ENCODE assay signal across 8 cellular contexts in the genomic region with DNA sequence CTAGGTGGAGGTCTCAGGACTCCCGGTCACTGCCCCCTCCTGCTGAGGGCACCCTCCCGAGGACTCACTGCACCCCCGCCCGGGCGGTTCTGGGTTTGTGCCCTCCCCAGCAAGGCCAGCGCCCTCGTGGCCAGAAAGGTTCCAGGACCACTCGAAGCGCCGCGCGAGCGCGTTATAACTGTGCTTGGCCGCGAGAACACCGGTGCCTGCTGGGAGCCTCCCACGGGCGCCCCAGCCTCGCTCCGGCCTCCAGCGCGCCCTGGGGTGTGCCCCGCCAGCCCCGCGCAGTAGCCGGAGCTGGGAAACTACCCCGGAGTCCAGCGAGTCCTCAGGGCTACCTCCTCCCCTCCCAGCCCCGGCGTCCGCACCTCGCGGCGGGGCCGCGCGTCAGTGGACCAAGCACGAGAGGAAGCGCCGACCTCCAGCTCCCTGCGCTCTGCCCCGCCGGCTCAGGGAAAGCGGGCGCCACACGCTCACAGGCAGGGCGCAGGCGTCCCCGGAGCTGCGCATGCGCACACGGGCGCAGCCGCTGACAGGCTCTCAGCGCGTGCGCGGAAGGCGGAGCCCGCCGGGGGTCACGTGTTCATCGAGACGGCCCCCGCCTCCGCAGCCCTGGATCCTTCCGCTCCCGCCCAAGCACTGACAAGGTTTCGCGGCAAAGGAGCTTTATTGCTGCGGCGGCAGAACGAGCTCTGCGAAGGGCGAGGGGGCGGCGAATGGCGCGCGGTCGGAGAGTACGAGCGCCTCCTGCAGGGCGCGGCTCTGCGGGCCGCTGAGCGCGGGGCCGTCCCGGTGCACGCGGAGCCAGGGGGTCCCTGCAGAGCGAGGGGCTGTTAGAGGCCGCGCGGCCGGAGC. TPM values are rescaled to one million over a fixed set of nuclear protein-coding genes. Genes with fewer than 3 reads are reported as not detected.
DNase-seq lines count a peak whose midpoint lies in the region; ATAC-seq, FAIRE-seq and TF ChIP-seq lines count a peak whose summit lies in the region.

Gene SCO2, minus strand, starts transcription at position 495 of the 855 bp plus-strand sequence. CDS start 1,187 bp downstream, outside the sequence.

- H3K4me1 ChIP-seq in BLaER1 = peaks cover 45% of the 10 kb centered on the region
- peaks cover 0 to 25% (median 12%) of the 10 kb centered on the region in 4 donors for H3K4me1 ChIP-seq in right lobe of liver

- WGBS in right lobe of liver (ENCODE audit: insufficient coverage, low coverage, low lambda C conversion rate, missing lambda C conversion rate) = 0% methylated on average over 15 of the region's 99 CpGs

- H3K4me2 ChIP-seq in BLaER1 = peak within 1 kb of the TSS; percentile 94

- peak; percentile 90 for DNase-seq in GM19239 (ENCODE audit: insufficient read length, low spot score)
- DNase-seq in NCI-H69 (lab: John Stamatoyannopoulos, UW) = peak; percentile 99
- DNase-seq in activated CD4-positive, alpha-beta T cell treated with anti-CD3 and anti-CD28 coated beads, Interleukin-2, amount 50 U/mL, for 24 hours (ENCODE audit: low read depth in 1 of 2, low spot score in 1 of 2) = peak; percentile 95 to 96
- DNase-seq in dermis blood vessel endothelial cell = peak; percentile 98
- peak; percentile 97 for DNase-seq in right lobe of liver
- peak; percentile 98 for DNase-seq in stimulated activated CD4-positive, alpha-beta T cell treated with anti-CD3 and anti-CD28 coated beads, Interleukin-4, amount 100 ng/mL, for 24 hours

- H3K27ac ChIP-seq in BLaER1 (peak within 1 kb of the TSS; percentile 94), right lobe of liver (peak within 1 kb of the TSS; percentile 76 to 94 (median 87))

- peaks cover 39% of the 10 kb centered on the region for H3K36me3 ChIP-seq in BLaER1
- H3K36me3 ChIP-seq in right lobe of liver = peaks cover 0 to 23% (median 3%) of the 10 kb centered on the region in 4 donors

- H3K4me3 ChIP-seq in BLaER1 (peak within 1 kb of the TSS; percentile 80), right lobe of liver (peak within 1 kb of the TSS; percentile 66 to 74 (median 68))

- peak; percentile 8 to 36 (median 29) for TF ChIP-seq CTCF in right lobe of liver (IDR thresholded peaks at IDR 0.05)

- H3K9me3 ChIP-seq in BLaER1 (peaks cover 11% of the 10 kb centered on the region), right lobe of liver (no peaks in the 10 kb centered on the region)

- intact Hi-C loops in right lobe of liver (cut with DNase I) = loop anchor here in 1 of 2 donors (10.0 kb wide), 1 partner anchor 89 kb away; no protein-coding TSS in a partner anchor

- peak; percentile 92 for TF ChIP-seq POLR2A in right lobe of liver (IDR thresholded peaks at IDR 0.05)

- H4K20me1 ChIP-seq in BLaER1 = peaks cover 42% of the 10 kb centered on the region

- peak within 1 kb of the TSS; percentile 88 for H3K9ac ChIP-seq in BLaER1

- ATAC-seq in HG03442 (IDR thresholded peaks at IDR 0.05; ENCODE audit: unreplicated experiment) (peak; percentile 33), right lobe of liver (peak; percentile 38 to 64 (median 56))

- H3K27me3 ChIP-seq in BLaER1 (peaks cover 26% of the 10 kb centered on the region), right lobe of liver (no peaks in the 10 kb centered on the region)

- FAIRE-seq in GM19239 (lab: Jason Lieb, UNC) = peak; percentile 97

RNA-seq across cellular contexts. Expression of gene SCO2, which starts in this region (rescaled TPM):
- 2.3 and 5.6 TPM in 2 replicates for total RNA-seq in dermis blood vessel endothelial cell
- 1 to 10 TPM in 3 of 6 experiments, under 1 TPM in 1, not detected in 2; 0.80 to 4.2 (median 2.5) TPM for total RNA-seq in right lobe of liver

Comparison
In these comparisons a context has a peak if more than half of its experiments do, and no peak if none do; other contexts are left out.
1. Peak in every context shown above with its lines: DNase-seq, ATAC-seq, H3K4me3 ChIP-seq and H3K27ac ChIP-seq.